ENCODE assay signal across 16 cellular contexts in genomic region chr22:40592352-40593113, GRCh38. TPM values are rescaled to one million over a fixed set of nuclear protein-coding genes. Genes with fewer than 3 reads are reported as not detected.
DNase-seq lines count a peak whose midpoint lies in the region; ATAC-seq and TF ChIP-seq lines count a peak whose summit lies in the region.
"Had no signal": no experiment of that assay in that cellular context is flagged by ENCODE, and none has a peak within 500 bp of the region (broad histone marks: within the 10 kb centered on the region; RNA-seq: fewer than 3 reads in every experiment).

No MANE protein-coding gene starts in this region.

- intact Hi-C loops in activated CD4-positive, alpha-beta T cell treated with anti-CD3 and anti-CD28 coated beads, Interleukin-2, amount 10 ng/mL, durations not matched to agents 24 days and 14 days (cut with micrococcal nuclease): no loop called here
- intact Hi-C loops in mucosa of descending colon (cut with DNase I, micrococcal nuclease): no loop called here

- H3K4me1 ChIP-seq in mucosa of descending colon (ENCODE audit: low read depth): peaks cover 17% of the 10 kb centered on the region

- CTCF ChIA-PET in activated CD4-positive, alpha-beta T cell treated with anti-CD3 and anti-CD28 coated beads, Interleukin-2, amount 10 ng/mL, durations not matched to agents 7 days and 5 days (lab: Charles Lee): interaction anchor here (0.6 kb wide), 1 partner anchor 1605 kb away, joined by 3 read pairs; no protein-coding TSS in a partner anchor
- CTCF ChIA-PET in RWPE1 (lab: Yijun Ruan, JAX): no interaction called here

- H3K4me1 Mint-ChIP-seq in activated CD4-positive, alpha-beta T cell treated with anti-CD3 and anti-CD28 coated beads, Interleukin-2, amount 10 ng/mL, durations not matched to agents 24 days and 14 days: peaks cover 22% of the 10 kb centered on the region
- peaks cover 14% of the 10 kb centered on the region for H3K4me1 Mint-ChIP-seq in activated CD4-positive, alpha-beta T cell treated with anti-CD3 and anti-CD28 coated beads, Interleukin-2, amount 10 ng/mL, durations not matched to agents 7 days and 5 days

- H3K9me3 ChIP-seq in mucosa of descending colon: no peaks in the 10 kb centered on the region
- H3K9me3 ChIP-seq: adrenal gland, upper lobe of right lung had no signal

- no peaks in the 10 kb centered on the region for H3K27me3 Mint-ChIP-seq in activated CD4-positive, alpha-beta T cell treated with anti-CD3 and anti-CD28 coated beads, Interleukin-2, amount 10 ng/mL, durations not matched to agents 24 days and 14 days
- no peaks in the 10 kb centered on the region for H3K27me3 Mint-ChIP-seq in activated CD4-positive, alpha-beta T cell treated with anti-CD3 and anti-CD28 coated beads, Interleukin-2, amount 10 ng/mL, durations not matched to agents 7 days and 5 days

- peak overlapping the region; percentile 37; the same call in 1 of the 2 replicates for H3K27ac ChIP-seq in RWPE1
- H3K27ac ChIP-seq: adrenal gland, C4-2B, upper lobe of right lung had no signal

- POLR2A ChIA-PET in activated CD4-positive, alpha-beta T cell treated with anti-CD3 and anti-CD28 coated beads, Interleukin-2, amount 10 ng/mL, durations not matched to agents 7 days and 5 days (lab: Charles Lee): no interaction called here
- POLR2A ChIA-PET in RWPE1 (lab: Yijun Ruan, JAX; ENCODE audit: low non-redundant PET): no interaction called here

- H3K36me3 Mint-ChIP-seq in activated CD4-positive, alpha-beta T cell treated with anti-CD3 and anti-CD28 coated beads, Interleukin-2, amount 10 ng/mL, durations not matched to agents 24 days and 14 days (ENCODE audit: low read depth): peaks cover 2% of the 10 kb centered on the region
- peaks cover 8% of the 10 kb centered on the region for H3K36me3 Mint-ChIP-seq in activated CD4-positive, alpha-beta T cell treated with anti-CD3 and anti-CD28 coated beads, Interleukin-2, amount 10 ng/mL, durations not matched to agents 7 days and 5 days (ENCODE audit: low read depth)

- no peaks in the 10 kb centered on the region for H3K9me3 Mint-ChIP-seq in activated CD4-positive, alpha-beta T cell treated with anti-CD3 and anti-CD28 coated beads, Interleukin-2, amount 10 ng/mL, durations not matched to agents 24 days and 14 days
- H3K9me3 Mint-ChIP-seq in activated CD4-positive, alpha-beta T cell treated with anti-CD3 and anti-CD28 coated beads, Interleukin-2, amount 10 ng/mL, durations not matched to agents 7 days and 5 days: no peaks in the 10 kb centered on the region

- H3K4me3 ChIP-seq in GM12865 (ENCODE audit: low read depth, low read length): peak overlapping the region; percentile 37
- H3K4me3 ChIP-seq in mucosa of descending colon: no peak overlapping the region
- H3K4me3 ChIP-seq: adrenal gland, smooth muscle cell, upper lobe of right lung had no signal

- peak overlapping the region; percentile 17 for H3K27ac Mint-ChIP-seq in activated CD4-positive, alpha-beta T cell treated with anti-CD3 and anti-CD28 coated beads, Interleukin-2, amount 10 ng/mL, durations not matched to agents 24 days and 14 days
- H3K27ac Mint-ChIP-seq in activated CD4-positive, alpha-beta T cell treated with anti-CD3 and anti-CD28 coated beads, Interleukin-2, amount 10 ng/mL, durations not matched to agents 7 days and 5 days: no peak overlapping the region

- ATAC-seq in mucosa of descending colon: peak; percentile 65
- ATAC-seq: upper lobe of right lung had no signal

- no peaks in the 10 kb centered on the region for H3K36me3 ChIP-seq in mucosa of descending colon (ENCODE audit: low read depth)
- H3K36me3 ChIP-seq: adrenal gland, upper lobe of right lung had no signal

- TF ChIP-seq CTCF in GM12865 (IDR thresholded peaks at IDR 0.05; ENCODE audit: insufficient read depth, low read depth, low read length, missing control alignments) (no peak), RWPE1 (conservative IDR thresholded peaks at IDR 0.05; ENCODE audit: low read depth) (no peak), mucosa of descending colon (IDR thresholded peaks at IDR 0.05) (no peak)

- DNase-seq in activated CD4-positive, alpha-beta T cell treated with anti-CD3 and anti-CD28 coated beads, Interleukin-2, amount 10 ng/mL, durations not matched to agents 24 days and 14 days: no peak
- no peak for DNase-seq in activated CD4-positive, alpha-beta T cell treated with anti-CD3 and anti-CD28 coated beads, Interleukin-2, amount 10 ng/mL, durations not matched to agents 7 days and 5 days
- peak; percentile 67 for DNase-seq in GM12865 (ENCODE audit: low read depth)
- DNase-seq in RWPE1 (ENCODE audit: low spot score): no peak
- peak in 1 of 3 donors; percentile 44 for DNase-seq in mucosa of descending colon
- no peak for DNase-seq in DMS 273 treated with DMSO at 0.1 percent for 48 hours (lab: John Stamatoyannopoulos, UW)
- no peak for DNase-seq in HuH-7.5 (ENCODE audit: low spot score)
- DNase-seq in DMS53 treated with DMSO at 0.1 percent for 48 hours (lab: John Stamatoyannopoulos, UW; ENCODE audit: unreplicated experiment): no peak
- DNase-seq: activated CD4-positive, alpha-beta T cell treated with anti-CD3 and anti-CD28 coated beads for 4 hours; adrenal gland; NCI-H1694; NCI-H345; SHP77; upper lobe of right lung had no signal

- H3K4me3 Mint-ChIP-seq in activated CD4-positive, alpha-beta T cell treated with anti-CD3 and anti-CD28 coated beads, Interleukin-2, amount 10 ng/mL, durations not matched to agents 24 days and 14 days: no peak overlapping the region
- no peak overlapping the region for H3K4me3 Mint-ChIP-seq in activated CD4-positive, alpha-beta T cell treated with anti-CD3 and anti-CD28 coated beads, Interleukin-2, amount 10 ng/mL, durations not matched to agents 7 days and 5 days

RNA-seq across cellular contexts. Expression of gene MRTFA, which starts 44.0 kb away (rescaled TPM):
- total RNA-seq in activated CD4-positive, alpha-beta T cell treated with anti-CD3 and anti-CD28 coated beads, Interleukin-2, amount 10 ng/mL, durations not matched to agents 24 days and 14 days: 51.7 and 51.9 TPM in 2 replicates
- 10 to 100 TPM; 61.9 to 71.1 TPM for total RNA-seq in activated CD4-positive, alpha-beta T cell treated with anti-CD3 and anti-CD28 coated beads, Interleukin-2, amount 10 ng/mL, durations not matched to agents 7 days and 5 days
- total RNA-seq in mucosa of descending colon: 10 to 100 TPM; 32.4 to 45.3 (median 35.0) TPM
